Comparison of ENCODE assay signal across 27 cellular contexts in the genomic region with DNA sequence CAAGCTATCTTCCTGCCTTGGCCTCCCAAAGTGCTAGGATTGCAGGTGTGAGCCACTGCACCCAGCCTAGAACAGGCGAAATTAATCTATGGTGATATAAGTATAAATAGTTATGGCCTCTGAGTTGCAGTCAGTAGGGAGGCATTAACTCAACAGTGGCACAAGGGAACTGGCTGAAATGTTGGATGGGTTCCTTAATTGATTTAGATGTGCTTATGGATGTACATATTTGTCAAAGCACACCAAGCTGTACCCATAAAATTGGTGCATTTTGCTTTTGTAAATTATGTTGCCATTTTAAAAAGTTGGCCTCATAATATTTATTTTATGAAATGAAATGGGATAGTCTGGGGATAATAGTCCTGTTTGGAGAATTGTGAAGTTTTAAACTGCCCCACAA.
"Had no signal": no experiment of that assay in that cellular context is flagged by ENCODE, and none has a peak within 500 bp of the region (broad histone marks: within the 10 kb centered on the region; RNA-seq: fewer than 3 reads in every experiment).

No MANE protein-coding gene starts in this region.

- H3K27me3 ChIP-seq: colonic mucosa, ovary, uterus had no signal

- DNase-seq: activated B cell treated with CpG ODN at 0.5 μM for 24 hours; activated CD4-positive, alpha-beta T cell treated with anti-CD3 and anti-CD28 coated beads, Interleukin-2, amount 50 U/mL, for 1 hour; activated CD8-positive, alpha-beta memory T cell treated with anti-CD3 and anti-CD28 coated beads, Interleukin-2, amount 10 ng/mL, durations not matched to agents 7 days and 5 days; activated CD8-positive, alpha-beta T cell treated with anti-CD3 and anti-CD28 coated beads, Interleukin-2, amount 10 ng/mL, durations not matched to agents 7 days and 5 days; activated naive CD8-positive, alpha-beta T cell treated with anti-CD3 and anti-CD28 coated beads, Interleukin-2, amount 50 U/mL, for 24 hours; activated T-cell treated with anti-CD3 and anti-CD28 coated beads, Interleukin-2, amount 50 U/mL, for 48 hours; amygdala; colonic mucosa; effector CD8-positive, alpha-beta T cell; left ventricle myocardium inferior; ovary; retina; stimulated activated CD4-positive, alpha-beta T cell treated with anti-CD3 and anti-CD28 coated beads, Interleukin-4, amount 100 ng/mL, for 24 hours; T-helper 2 cell; uterus had no signal

- H3K27me3 Mint-ChIP-seq: activated B cell treated with CpG ODN at 0.5 μM for 24 hours; activated naive CD4-positive, alpha-beta T cell treated with anti-CD3 and anti-CD28 coated beads, Interleukin-2, amount 50 U/mL, for 24 hours; activated naive CD8-positive, alpha-beta T cell treated with anti-CD3 and anti-CD28 coated beads, Interleukin-2, amount 50 U/mL, for 24 hours; progenitor cell of endocrine pancreas; stimulated activated naive CD8-positive, alpha-beta T cell treated with anti-CD3 and anti-CD28 coated beads, Interleukin-15, Interleukin-2, amounts not matched to agents 100 ng/mL and 50 ng/mL, for 24 hours; type B pancreatic cell had no signal

- H3K9me3 Mint-ChIP-seq: activated B cell treated with CpG ODN at 0.5 μM for 24 hours; activated naive CD4-positive, alpha-beta T cell treated with anti-CD3 and anti-CD28 coated beads, Interleukin-2, amount 50 U/mL, for 24 hours; activated naive CD8-positive, alpha-beta T cell treated with anti-CD3 and anti-CD28 coated beads, Interleukin-2, amount 50 U/mL, for 24 hours; activated T-helper 2 cell treated with anti-CD3 and anti-CD28 coated beads, Interferon-gamma antibody, Interleukin-2, Interleukin-4, amounts not matched to agents 10 μg/mL and 5 μg/mL and 100 μg/mL, durations not matched to agents 14 hours and 24 hours and 36 hours; nephron; stimulated activated effector memory CD8-positive, alpha-beta T cell treated with anti-CD3 and anti-CD28 coated beads, Interleukin-12 subunit alpha, Interleukin-12 subunit beta, amount 100 ng/mL, for 72 hours; stimulated activated naive CD8-positive, alpha-beta T cell treated with anti-CD3 and anti-CD28 coated beads, Interleukin-15, Interleukin-2, amounts not matched to agents 100 ng/mL and 50 ng/mL, for 24 hours; type B pancreatic cell had no signal

- H3K4me3 Mint-ChIP-seq: activated B cell treated with CpG ODN at 0.5 μM for 24 hours; activated CD8-positive, alpha-beta memory T cell treated with anti-CD3 and anti-CD28 coated beads, Interleukin-2, amount 10 ng/mL, durations not matched to agents 7 days and 5 days; activated CD8-positive, alpha-beta T cell treated with anti-CD3 and anti-CD28 coated beads, Interleukin-2, amount 10 ng/mL, durations not matched to agents 7 days and 5 days; activated naive CD4-positive, alpha-beta T cell treated with anti-CD3 and anti-CD28 coated beads, Interleukin-2, amount 50 U/mL, for 24 hours; activated naive CD8-positive, alpha-beta T cell treated with anti-CD3 and anti-CD28 coated beads, Interleukin-2, amount 50 U/mL, for 24 hours; nephron; stimulated activated effector memory CD8-positive, alpha-beta T cell treated with anti-CD3 and anti-CD28 coated beads, Interleukin-12 subunit alpha, Interleukin-12 subunit beta, amount 100 ng/mL, for 72 hours; stimulated activated naive CD8-positive, alpha-beta T cell treated with anti-CD3 and anti-CD28 coated beads, Interleukin-15, Interleukin-2, amounts not matched to agents 100 ng/mL and 50 ng/mL, for 24 hours; type B pancreatic cell had no signal

- ATAC-seq: activated CD8-positive, alpha-beta memory T cell treated with anti-CD3 and anti-CD28 coated beads, Interleukin-2, amount 10 ng/mL, durations not matched to agents 7 days and 5 days; activated CD8-positive, alpha-beta T cell treated with anti-CD3 and anti-CD28 coated beads, Interleukin-2, amount 10 ng/mL, durations not matched to agents 7 days and 5 days; activated naive CD8-positive, alpha-beta T cell treated with anti-CD3 and anti-CD28 coated beads, Interleukin-2, amount 50 U/mL, for 24 hours; sciatic nerve; stimulated activated effector memory CD8-positive, alpha-beta T cell treated with anti-CD3 and anti-CD28 coated beads, Interleukin-12 subunit alpha, Interleukin-12 subunit beta, amount 100 ng/mL, for 72 hours had no signal

- H3K27ac ChIP-seq: colonic mucosa, epithelial cell of prostate, left ventricle myocardium inferior, ovary, thoracic aorta, uterus had no signal

- H3K36me3 Mint-ChIP-seq: activated naive CD4-positive, alpha-beta T cell treated with anti-CD3 and anti-CD28 coated beads, Interleukin-2, amount 50 U/mL, for 24 hours; stimulated activated effector memory CD8-positive, alpha-beta T cell treated with anti-CD3 and anti-CD28 coated beads, Interleukin-12 subunit alpha, Interleukin-12 subunit beta, amount 100 ng/mL, for 72 hours had no signal

- H3K4me3 ChIP-seq: colonic mucosa, left ventricle myocardium inferior, lung, ovary, skin epidermis, thoracic aorta, uterus had no signal

- H3K36me3 ChIP-seq: colonic mucosa, left ventricle myocardium inferior, ovary, thoracic aorta, uterus had no signal

- H3K27ac Mint-ChIP-seq: activated B cell treated with CpG ODN at 0.5 μM for 24 hours; activated CD8-positive, alpha-beta memory T cell treated with anti-CD3 and anti-CD28 coated beads, Interleukin-2, amount 10 ng/mL, durations not matched to agents 7 days and 5 days; activated CD8-positive, alpha-beta T cell treated with anti-CD3 and anti-CD28 coated beads, Interleukin-2, amount 10 ng/mL, durations not matched to agents 7 days and 5 days; activated naive CD4-positive, alpha-beta T cell treated with anti-CD3 and anti-CD28 coated beads, Interleukin-2, amount 50 U/mL, for 24 hours; activated naive CD8-positive, alpha-beta T cell treated with anti-CD3 and anti-CD28 coated beads, Interleukin-2, amount 50 U/mL, for 24 hours; activated T-helper 2 cell treated with anti-CD3 and anti-CD28 coated beads, Interferon-gamma antibody, Interleukin-2, Interleukin-4, amounts not matched to agents 10 μg/mL and 5 μg/mL and 100 μg/mL, durations not matched to agents 14 hours and 24 hours and 36 hours; progenitor cell of endocrine pancreas; stimulated activated effector memory CD8-positive, alpha-beta T cell treated with anti-CD3 and anti-CD28 coated beads, Interleukin-12 subunit alpha, Interleukin-12 subunit beta, amount 100 ng/mL, for 72 hours; stimulated activated naive CD8-positive, alpha-beta T cell treated with anti-CD3 and anti-CD28 coated beads, Interleukin-15, Interleukin-2, amounts not matched to agents 100 ng/mL and 50 ng/mL, for 24 hours; type B pancreatic cell had no signal

- H3K4me1 ChIP-seq: colonic mucosa, left ventricle myocardium inferior, uterus had no signal

- H3K9me3 ChIP-seq: colonic mucosa, left ventricle myocardium inferior, ovary, thoracic aorta, uterus had no signal
